Comparison of ENCODE assay signal across 8 cellular contexts in genomic region chr17:40363480-40363838, GRCh38. TPM values are rescaled to one million over a fixed set of nuclear protein-coding genes. Genes with fewer than 3 reads are reported as not detected.
DNase-seq lines count a peak whose midpoint lies in the region; ATAC-seq, FAIRE-seq and TF ChIP-seq lines count a peak whose summit lies in the region.

No MANE protein-coding gene starts in this region.

- WGBS in K562 (ENCODE audit: insufficient coverage, low coverage, missing lambda C conversion rate) = 10% methylated on average over 27 of the region's 40 CpGs
- WGBS in lung, 2 donors = 7 to 14% methylated on average over 40 of the region's 40 CpGs
- WGBS in body of pancreas, 2 donors = 8 to 10% methylated on average over 15 to 39 of the region's 40 CpGs

- H3K9ac ChIP-seq in K562 (ENCODE audit: insufficient read depth in 1 of 2, low read depth in 2 of 2, low read length in 2 of 2) = peak overlapping the region; percentile 63 to 96; a peak in 3 of 4 replicates

- no peak for DNase-seq in A673 (ENCODE audit: low spot score)
- peak in 1 of 2 experiments; percentile 32 for DNase-seq in HAP-1 (ENCODE audit: low spot score in 2 of 2)
- peak in 1 of 4 experiments; percentile 58 for DNase-seq in K562 (ENCODE audit: extremely low read depth in 1 of 4, low spot score in 3 of 4)
- no peak for DNase-seq in lung (ENCODE audit: low spot score)
- DNase-seq in upper lobe of right lung = peak; percentile 79
- no peak for DNase-seq in body of pancreas
- no peak for DNase-seq in RPMI8226
- no peak for DNase-seq in activated gamma-delta T cell (lab: John Stamatoyannopoulos, UW)

- no peak for TF ChIP-seq RAD21 in K562 (CRISPR knock-in tag; conservative IDR thresholded peaks at IDR 0.05 in 1 of 2, IDR thresholded peaks at IDR 0.05 in 1 of 2)

- intact Hi-C loops in A673 (cut with micrococcal nuclease; ENCODE audit: unreplicated experiment) (no loop called here), K562 (cut with micrococcal nuclease) (loop anchor here (10.0 kb wide), 1 partner anchor 111 kb away; no protein-coding TSS in a partner anchor), upper lobe of right lung (cut with DNase I) (loop anchor here (10.0 kb wide), 1 partner anchor 171 kb away; no protein-coding TSS in a partner anchor), body of pancreas (cut with DNase I) (loop anchor here (5.0 to 10.0 kb wide), 3 partner anchors 71 to 201 kb away; partner anchors contain the start of gene CCR7)

- H3K9me1 ChIP-seq in K562 (ENCODE audit: control insufficient read depth, insufficient read depth, low read length) = no peaks in the 10 kb centered on the region

- no peak for TF ChIP-seq POLR2A in K562 (conservative IDR thresholded peaks at IDR 0.05)
- TF ChIP-seq POLR2A in body of pancreas (IDR thresholded peaks at IDR 0.05) = no peak

- TF ChIP-seq CTCF in A673 (conservative IDR thresholded peaks at IDR 0.05; ENCODE audit: low read depth, low read length) (no peak), K562 (IDR thresholded peaks at IDR 0.05 in 2 of 3, conservative IDR thresholded peaks at IDR 0.05 in 1 of 3; ENCODE audit: insufficient read depth in 2 of 3, low read depth in 1 of 3, low read length in 3 of 3) (no peak), lung (IDR thresholded peaks at IDR 0.05; ENCODE audit: control extremely low read depth, extremely low read depth) (no peak), upper lobe of right lung (IDR thresholded peaks at IDR 0.05) (no peak), body of pancreas (IDR thresholded peaks at IDR 0.05) (no peak)

- H3K27me3 ChIP-seq in A673 (replicated peaks; ENCODE audit: insufficient read depth, low read depth, low read length, poor library complexity) (no peaks in the 10 kb centered on the region), HAP-1 (ENCODE audit: low read depth) (no peaks in the 10 kb centered on the region), K562 (ENCODE audit: control insufficient read depth in 2 of 2, insufficient read depth in 2 of 2, low read length in 2 of 2) (no peaks in the 10 kb centered on the region), lung (ENCODE audit: control insufficient read depth, insufficient read depth) (no peaks in the 10 kb centered on the region), upper lobe of right lung (no peaks in the 10 kb centered on the region), body of pancreas (no peaks in the 10 kb centered on the region)

- H3K9me3 ChIP-seq in A673 (ENCODE audit: low read depth, low read length, poor library complexity, severe bottlenecking) = no peaks in the 10 kb centered on the region
- H3K9me3 ChIP-seq in HAP-1 = no peaks in the 10 kb centered on the region
- H3K9me3 ChIP-seq in K562 (replicated peaks; ENCODE audit: control insufficient read depth, insufficient read depth, low read depth, low read length) = no peaks in the 10 kb centered on the region
- H3K9me3 ChIP-seq in lung (ENCODE audit: control insufficient read depth in 2 of 2, insufficient read depth in 1 of 2, low read length in 1 of 2) = peaks cover 0 to 1% of the 10 kb centered on the region in 2 donors
- H3K9me3 ChIP-seq in upper lobe of right lung = no peaks in the 10 kb centered on the region
- no peaks in the 10 kb centered on the region for H3K9me3 ChIP-seq in body of pancreas

- H3K4me1 ChIP-seq in A673 (ENCODE audit: insufficient read depth, low read length, poor library complexity, severe bottlenecking) = no peaks in the 10 kb centered on the region
- peaks cover 2% of the 10 kb centered on the region; the same call in 1 of the 2 replicates for H3K4me1 ChIP-seq in HAP-1
- H3K4me1 ChIP-seq in K562 (replicated peaks in 1 of 2; ENCODE audit: control insufficient read depth in 2 of 2, insufficient read depth in 2 of 2, low read length in 2 of 2) = peaks cover 3 to 51% of the 10 kb centered on the region in 2 experiments; a peak in 3 of 5 replicates
- H3K4me1 ChIP-seq in lung (ENCODE audit: control insufficient read depth in 2 of 2, insufficient read depth in 2 of 2, low read length in 2 of 2) = peaks cover 0 to 5% of the 10 kb centered on the region in 2 donors
- H3K4me1 ChIP-seq in upper lobe of right lung = peaks cover 10% of the 10 kb centered on the region
- peaks cover 18% of the 10 kb centered on the region for H3K4me1 ChIP-seq in body of pancreas

- H3K36me3 ChIP-seq in A673 (ENCODE audit: insufficient read depth, low read length, poor library complexity, severe bottlenecking) (no peaks in the 10 kb centered on the region), HAP-1 (replicated peaks) (no peaks in the 10 kb centered on the region), K562 (ENCODE audit: control insufficient read depth, insufficient read depth, low read length) (no peaks in the 10 kb centered on the region), lung (ENCODE audit: control insufficient read depth in 2 of 2, insufficient read depth in 2 of 2, low read length in 2 of 2) (no peaks in the 10 kb centered on the region), upper lobe of right lung (no peaks in the 10 kb centered on the region), body of pancreas (replicated peaks in 1 of 2; ENCODE audit: insufficient read depth in 1 of 2, low read depth in 2 of 2) (no peaks in the 10 kb centered on the region)

- TF ChIP-seq EP300 in K562 (IDR thresholded peaks at IDR 0.05; ENCODE audit: low read length) = no peak

- CTCF ChIA-PET in A673 (lab: Charles Lee) (interaction anchor here (1.5 kb wide), 1 partner anchor 1299 kb away, joined by 3 read pairs; no protein-coding TSS in a partner anchor), K562 (lab: Yijun Ruan, JAX; ENCODE audit: low intra/inter-chr PET ratio) (interaction anchor here (0.6 to 1.7 kb wide), 4 partner anchors 52 to 1060 kb away, joined by 3 to 8 read pairs (median 5); no protein-coding TSS in a partner anchor)

- peaks cover 7% of the 10 kb centered on the region; the same call in 2 of the 3 replicates for H3K79me2 ChIP-seq in K562 (ENCODE audit: control insufficient read depth, insufficient read depth, low read length)

- peak overlapping the region; percentile 87 for H2AFZ ChIP-seq in K562 (ENCODE audit: low read depth, low read length)

- POLR2A ChIA-PET in A673 (lab: Charles Lee; ENCODE audit: low non-redundant PET) = no interaction called here
- POLR2A ChIA-PET in K562 (lab: Yijun Ruan, JAX) = interaction anchor here (0.7 to 1.0 kb wide), 2 partner anchors 13 to 1328 kb away, joined by 3 to 4 read pairs; no protein-coding TSS in a partner anchor

- H3K27ac ChIP-seq in A673 (ENCODE audit: low read depth, low read length, poor library complexity, severe bottlenecking) (no peak overlapping the region), K562 (ENCODE audit: extremely low read depth, low read depth, low read length) (peak overlapping the region; percentile 68; the same call in 1 of the 3 replicates), lung (ENCODE audit: low read depth in 1 of 2, low read length in 1 of 2) (peak overlapping the region in 1 of 2 donors; percentile 21), upper lobe of right lung (no peak overlapping the region), body of pancreas (no peak overlapping the region)

- H3K4me2 ChIP-seq in K562 (ENCODE audit: insufficient read depth, low read length) = peak overlapping the region; percentile 80

- in situ Hi-C loops in HAP-1 (cut with MboI; ENCODE audit: low sequenced_read_pairs) = loop anchor here (5.0 kb wide), 1 partner anchor 169 kb away; no protein-coding TSS in a partner anchor
- in situ Hi-C loops in K562 (cut with MboI) = loop anchor here (5.0 kb wide), 1 partner anchor 174 kb away; no protein-coding TSS in a partner anchor

- BruUV-seq in A673 (replicated peaks; lab: Mats Ljungman, UMichigan) (no TSS peak), K562 (replicated peaks; lab: Mats Ljungman, UMichigan) (no TSS peak)

- ATAC-seq in K562 (no peak; the same call in 2 of the 3 replicates), lung (ENCODE audit: insufficient read depth, low FRiP score) (no peak), upper lobe of right lung (peak; percentile 8), body of pancreas (no peak)

- peak overlapping the region; percentile 42 for H3K4me3 ChIP-seq in A673 (ENCODE audit: low read depth, low read length, poor library complexity, severe bottlenecking)
- peak overlapping the region; percentile 33 for H3K4me3 ChIP-seq in HAP-1
- peak overlapping the region; percentile 58 for H3K4me3 ChIP-seq in K562
- peak overlapping the region; percentile 55 for H3K4me3 ChIP-seq in lung
- H3K4me3 ChIP-seq in upper lobe of right lung = peak overlapping the region; percentile 59
- no peak overlapping the region for H3K4me3 ChIP-seq in body of pancreas

- no peaks in the 10 kb centered on the region for H4K20me1 ChIP-seq in K562 (replicated peaks; ENCODE audit: control insufficient read depth, insufficient read depth, low read length)

- FAIRE-seq in K562 (lab: Jason Lieb, UNC) = no peak

RNA-seq across cellular contexts. Expression of gene GJD3, which starts 1.1 kb away (rescaled TPM):
- total RNA-seq in A673 (2021) (not detected in 2 replicates), K562 (2014; rRNA removed) (not detected in 2 replicates), K562 (2014; rRNA removed; fragmentation: Illumina TruSeq; extraction: Trizol) (not detected in 2 replicates), K562 (2015; rRNA removed; fragmentation: Illumina TruSeq; extraction: Trizol) (not detected in 2 replicates), K562 (2021) (0.38 TPM in 1 of 2 replicates, not detected in the other), lung (1 to 10 TPM in 1 of 2 donors, not detected in 1; 3.6 TPM), upper lobe of right lung (2.8 TPM), body of pancreas (1 to 10 TPM in 1 of 2 donors, not detected in 1; 1.3 TPM)
- not detected in 2 replicates for total RNA-seq in K562 (2011; cell fraction: chromatin; rRNA removed; ENCODE audit: low replicate concordance)
- 0.50 and 0.66 TPM in 2 replicates for total RNA-seq in K562 (2011; cell fraction: nucleolus; rRNA removed)
- not detected in 2 replicates for total RNA-seq in K562 (2011; cell fraction: nucleoplasm; rRNA removed)
- polyA plus RNA-seq in K562 (2011; rRNA removed) (not detected in 2 replicates), K562 (2014; fragmentation: Illumina TruSeq; extraction: Trizol) (not detected in 2 replicates), K562 (2014; fragmentation: Nextera tagmentation; extraction: Ambion mirVana) (not detected), K562 (2014; rRNA removed) (0.17 TPM in 1 of 2 replicates, not detected in the other), lung (1 to 10 TPM in 1 of 2 donors, under 1 TPM in 1; 0.53 to 1.4 TPM)
- polyA plus RNA-seq in K562 (2011; cell fraction: cytosol; rRNA removed) = 0.24 TPM in 1 of 2 replicates, not detected in the other
- not detected in 2 replicates for polyA plus RNA-seq in K562 (2011; cell fraction: nucleus; rRNA removed)
- 0.46 and 2.9 TPM in 2 replicates for polyA plus RNA-seq in K562 (2012)
- polyA minus RNA-seq in K562 (2011; rRNA and poly(A)+ RNA removed) = not detected in 2 replicates
- polyA minus RNA-seq in K562 (2011; cell fraction: cytosol; rRNA and poly(A)+ RNA removed) = not detected in 2 replicates
- 1.2 TPM in 1 of 2 replicates, not detected in the other for polyA minus RNA-seq in K562 (2011; cell fraction: nucleus; rRNA and poly(A)+ RNA removed)

RNA-seq across cellular contexts. Expression of gene TOP2A, which starts 54.2 kb away (rescaled TPM):
- total RNA-seq in A673 (2021) (188 and 216 TPM in 2 replicates), K562 (2014; rRNA removed) (131 and 133 TPM in 2 replicates), K562 (2014; rRNA removed; fragmentation: Illumina TruSeq; extraction: Trizol) (335 and 375 TPM in 2 replicates), K562 (2015; rRNA removed; fragmentation: Illumina TruSeq; extraction: Trizol) (257 and 281 TPM in 2 replicates), K562 (2021) (266 and 282 TPM in 2 replicates), lung (10 to 100 TPM in 1 of 2 donors, 1 to 10 TPM in 1; 5.9 to 21.6 TPM), upper lobe of right lung (3.3 TPM), body of pancreas (under 1 TPM in 1 of 2 donors, not detected in 1; 0.33 TPM)
- 65.1 and 280 TPM in 2 replicates for total RNA-seq in K562 (2011; cell fraction: chromatin; rRNA removed; ENCODE audit: low replicate concordance)
- 39.0 and 56.5 TPM in 2 replicates for total RNA-seq in K562 (2011; cell fraction: nucleolus; rRNA removed)
- total RNA-seq in K562 (2011; cell fraction: nucleoplasm; rRNA removed) = 105 and 126 TPM in 2 replicates
- polyA plus RNA-seq in K562 (2011; rRNA removed) (150 and 347 TPM in 2 replicates), K562 (2014; fragmentation: Illumina TruSeq; extraction: Trizol) (204 and 233 TPM in 2 replicates), K562 (2014; fragmentation: Nextera tagmentation; extraction: Ambion mirVana) (100 to 1,000 TPM; 175 to 259 TPM), K562 (2014; rRNA removed) (163 and 185 TPM in 2 replicates), lung (10 to 100 TPM in 1 of 2 donors, 1 to 10 TPM in 1; 2.6 to 13.4 TPM)
- 39.7 and 72.0 TPM in 2 replicates for polyA plus RNA-seq in K562 (2011; cell fraction: cytosol; rRNA removed)
- polyA plus RNA-seq in K562 (2011; cell fraction: nucleus; rRNA removed) = 94.7 and 101 TPM in 2 replicates
- polyA plus RNA-seq in K562 (2012) = 250 and 293 TPM in 2 replicates
- polyA minus RNA-seq in K562 (2011; rRNA and poly(A)+ RNA removed) = 222 and 350 TPM in 2 replicates
- 60.8 and 128 TPM in 2 replicates for polyA minus RNA-seq in K562 (2011; cell fraction: cytosol; rRNA and poly(A)+ RNA removed)
- polyA minus RNA-seq in K562 (2011; cell fraction: nucleus; rRNA and poly(A)+ RNA removed) = 61.9 and 96.7 TPM in 2 replicates

RNA-seq across cellular contexts. Expression of gene RARA, which starts 54.5 kb away (rescaled TPM):
- 25.4 and 30.3 TPM in 2 replicates for total RNA-seq in A673 (2021)
- total RNA-seq in K562 (2011; cell fraction: chromatin; rRNA removed; ENCODE audit: low replicate concordance) = 7.6 and 15.2 TPM in 2 replicates
- 9.7 and 10.0 TPM in 2 replicates for total RNA-seq in K562 (2011; cell fraction: nucleolus; rRNA removed)
- 5.5 and 6.0 TPM in 2 replicates for total RNA-seq in K562 (2011; cell fraction: nucleoplasm; rRNA removed)
- total RNA-seq in K562 (2014; rRNA removed) = 13.6 and 18.7 TPM in 2 replicates
- total RNA-seq in K562 (2014; rRNA removed; fragmentation: Illumina TruSeq; extraction: Trizol) = 5.0 and 7.5 TPM in 2 replicates
- 7.9 and 8.3 TPM in 2 replicates for total RNA-seq in K562 (2015; rRNA removed; fragmentation: Illumina TruSeq; extraction: Trizol)
- 26.2 and 28.0 TPM in 2 replicates for total RNA-seq in K562 (2021)
- 2.7 and 3.5 TPM in 2 replicates for polyA plus RNA-seq in K562 (2011; rRNA removed)
- polyA plus RNA-seq in K562 (2011; cell fraction: cytosol; rRNA removed) = 1.4 and 4.5 TPM in 2 replicates
- polyA plus RNA-seq in K562 (2011; cell fraction: nucleus; rRNA removed) = 4.6 and 15.6 TPM in 2 replicates
- 16.2 and 25.9 TPM in 2 replicates for polyA plus RNA-seq in K562 (2012)
- 24.2 and 25.2 TPM in 2 replicates for polyA plus RNA-seq in K562 (2014; fragmentation: Illumina TruSeq; extraction: Trizol)
- under 1 TPM; 0.10 TPM for polyA plus RNA-seq in K562 (2014; fragmentation: Nextera tagmentation; extraction: Ambion mirVana)
- 12.2 and 13.0 TPM in 2 replicates for polyA plus RNA-seq in K562 (2014; rRNA removed)
- polyA minus RNA-seq in K562 (2011; rRNA and poly(A)+ RNA removed) = 2.8 and 4.2 TPM in 2 replicates
- 9.2 and 9.8 TPM in 2 replicates for polyA minus RNA-seq in K562 (2011; cell fraction: cytosol; rRNA and poly(A)+ RNA removed)
- 3.9 and 4.2 TPM in 2 replicates for polyA minus RNA-seq in K562 (2011; cell fraction: nucleus; rRNA and poly(A)+ RNA removed)
- 10 to 100 TPM; 36.4 to 75.3 TPM for total RNA-seq in lung
- polyA plus RNA-seq in lung = 10 to 100 TPM; 49.8 to 51.7 TPM
- 69.7 TPM for total RNA-seq in upper lobe of right lung
- total RNA-seq in body of pancreas = 10 to 100 TPM; 11.4 to 13.8 TPM

Comparison
In these comparisons a context has a peak if more than half of its experiments do, and no peak if none do; other contexts are left out.
1. H3K4me3 ChIP-seq: peak in A673 (single experiment), HAP-1 (single experiment), K562 (single experiment), lung (single experiment) and upper lobe of right lung (single experiment); none in body of pancreas (0 of 2).